12 cellular contexts compared by ENCODE assay signal in the genomic region with DNA sequence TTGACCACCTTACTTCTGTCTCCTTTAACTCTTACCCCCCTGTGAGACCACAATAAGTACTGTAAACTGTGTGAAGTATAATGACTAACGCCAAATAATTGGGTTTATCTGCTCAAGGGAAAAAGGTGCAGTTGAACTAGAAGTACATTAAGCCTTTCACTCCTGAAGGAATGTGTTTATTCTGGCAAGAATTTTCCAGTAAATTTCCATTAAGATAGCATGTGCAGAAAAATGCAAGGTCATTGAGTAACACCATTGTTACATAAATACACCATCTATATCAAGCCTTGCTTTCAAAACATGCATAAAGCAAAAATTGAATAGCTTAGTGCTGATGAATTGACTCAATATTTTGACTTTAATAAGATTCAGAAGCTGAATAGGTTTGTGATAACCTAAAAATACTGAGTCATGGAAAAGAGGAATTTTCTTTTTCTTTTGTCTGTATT.
DNase-seq lines count a peak whose midpoint lies in the region; ATAC-seq and TF ChIP-seq lines count a peak whose summit lies in the region.
"Had no signal": no experiment of that assay in that cellular context is flagged by ENCODE, and none has a peak within 500 bp of the region (broad histone marks: within the 10 kb centered on the region; RNA-seq: fewer than 3 reads in every experiment).

No MANE protein-coding gene starts in this region.

- H3K9me3 Mint-ChIP-seq in progenitor cell of endocrine pancreas (ENCODE audit: low read depth): no peaks in the 10 kb centered on the region
- no peaks in the 10 kb centered on the region for H3K9me3 Mint-ChIP-seq in type B pancreatic cell
- no peaks in the 10 kb centered on the region for H3K9me3 Mint-ChIP-seq in CD4-positive, alpha-beta T cell
- H3K9me3 Mint-ChIP-seq: activated CD4-positive, alpha-beta T cell treated with anti-CD3 and anti-CD28 coated beads, Interleukin-2, amount 10 ng/mL, durations not matched to agents 24 days and 14 days; activated naive CD4-positive, alpha-beta T cell treated with anti-CD3 and anti-CD28 coated beads, Interleukin-2, amount 10 ng/mL, durations not matched to agents 7 days and 5 days had no signal

- H3K9me3 ChIP-seq in GM23248 (ENCODE audit: low read depth) (no peaks in the 10 kb centered on the region), SJSA1 (replicated peaks) (no peaks in the 10 kb centered on the region), gastroesophageal sphincter (no peaks in the 10 kb centered on the region)
- H3K9me3 ChIP-seq in CD4-positive, alpha-beta T cell (ENCODE audit: control insufficient read depth, low read length): no peaks in the 10 kb centered on the region

- H3K4me2 ChIP-seq in GM23248 (ENCODE audit: unreplicated experiment): peak overlapping the region; percentile 49

- no peak overlapping the region for H3K9ac ChIP-seq in GM23248

- intact Hi-C loops in CD4-positive, alpha-beta T cell (cut with DNase I, micrococcal nuclease): no loop called here

- peaks cover 45% of the 10 kb centered on the region for H3K4me1 Mint-ChIP-seq in progenitor cell of endocrine pancreas (ENCODE audit: low read depth)
- H3K4me1 Mint-ChIP-seq in type B pancreatic cell (ENCODE audit: unreplicated experiment): peaks cover 28% of the 10 kb centered on the region
- no peaks in the 10 kb centered on the region for H3K4me1 Mint-ChIP-seq in CD4-positive, alpha-beta T cell (ENCODE audit: low read depth)

- H3F3A ChIP-seq in GM23248 (ENCODE audit: insufficient read depth): peaks cover 33% of the 10 kb centered on the region

- WGBS in GM23248 (ENCODE audit: low coverage in 1 of 2, low lambda C conversion rate in 2 of 2, missing lambda C conversion rate in 2 of 2), 2 experiments: 50 to 72% methylated on average over 1 of the region's 1 CpG
- WGBS in gastroesophageal sphincter (ENCODE audit: low coverage in 1 of 2), 2 donors: 29 to 55% methylated on average over 1 of the region's 1 CpG

- no peak for ATAC-seq in CD4-positive, alpha-beta T cell (ENCODE audit: poor library complexity)
- ATAC-seq in gastroesophageal sphincter: no peak
- no peak for ATAC-seq in HG03442 (IDR thresholded peaks at IDR 0.05; ENCODE audit: unreplicated experiment)

- H3K4me3 ChIP-seq in GM23248 (peak overlapping the region; percentile 13), SJSA1 (no peak overlapping the region), fibroblast of mammary gland (ENCODE audit: control insufficient read depth, low read depth, low read length) (no peak overlapping the region), gastroesophageal sphincter (no peak overlapping the region)

- CTCF ChIA-PET in CD4-positive, alpha-beta T cell (lab: Charles Lee): no interaction called here

- in situ Hi-C loops in GM23248 (cut with MboI): no loop called here

- H3K9me2 ChIP-seq in GM23248 (ENCODE audit: insufficient read depth): no peaks in the 10 kb centered on the region

- TF ChIP-seq POLR2A in gastroesophageal sphincter (IDR thresholded peaks at IDR 0.05): no peak

- H3K4me3 Mint-ChIP-seq in progenitor cell of endocrine pancreas (ENCODE audit: low read depth) (no peak overlapping the region), type B pancreatic cell (no peak overlapping the region)
- no peak overlapping the region for H3K4me3 Mint-ChIP-seq in CD4-positive, alpha-beta T cell
- H3K4me3 Mint-ChIP-seq: activated CD4-positive, alpha-beta T cell treated with anti-CD3 and anti-CD28 coated beads, Interleukin-2, amount 10 ng/mL, durations not matched to agents 24 days and 14 days; activated naive CD4-positive, alpha-beta T cell treated with anti-CD3 and anti-CD28 coated beads, Interleukin-2, amount 10 ng/mL, durations not matched to agents 7 days and 5 days had no signal

- TF ChIP-seq CTCF in fibroblast of mammary gland (conservative IDR thresholded peaks at IDR 0.05; ENCODE audit: control insufficient read depth, insufficient read depth, low read depth, low read length) (no peak), progenitor cell of endocrine pancreas (IDR thresholded peaks at IDR 0.05; ENCODE audit: unreplicated experiment) (no peak), type B pancreatic cell (conservative IDR thresholded peaks at IDR 0.05) (no peak), gastroesophageal sphincter (IDR thresholded peaks at IDR 0.05) (no peak)
- TF ChIP-seq CTCF in CD4-positive, alpha-beta T cell (IDR thresholded peaks at IDR 0.05): no peak

- H3K36me3 ChIP-seq in GM23248 (ENCODE audit: low read depth) (peaks cover 7% of the 10 kb centered on the region; the same call in 1 of the 2 replicates), SJSA1 (0 out of 2 replicates have a peak, but pooled peaks cover 4% of the 10 kb centered on the region), gastroesophageal sphincter (no peaks in the 10 kb centered on the region)

- H3K27ac ChIP-seq in GM23248 (peak overlapping the region; percentile 29), SJSA1 (peak overlapping the region; percentile 63), gastroesophageal sphincter (peak overlapping the region in 1 of 4 donors; percentile 21)
- H3K27ac ChIP-seq in CD4-positive, alpha-beta T cell (ENCODE audit: low read depth, low read length): no peak overlapping the region
- H3K27ac ChIP-seq: HL-60 had no signal

- H4K20me1 ChIP-seq in GM23248 (ENCODE audit: insufficient read depth): no peaks in the 10 kb centered on the region

- TF ChIP-seq EP300 in gastroesophageal sphincter (IDR thresholded peaks at IDR 0.05): no peak

- H3K27ac Mint-ChIP-seq in progenitor cell of endocrine pancreas (peak overlapping the region; percentile 81), type B pancreatic cell (no peak overlapping the region)
- H3K27ac Mint-ChIP-seq in CD4-positive, alpha-beta T cell: no peak overlapping the region
- H3K27ac Mint-ChIP-seq: activated CD4-positive, alpha-beta T cell treated with anti-CD3 and anti-CD28 coated beads, Interleukin-2, amount 10 ng/mL, durations not matched to agents 24 days and 14 days; activated naive CD4-positive, alpha-beta T cell treated with anti-CD3 and anti-CD28 coated beads, Interleukin-2, amount 10 ng/mL, durations not matched to agents 7 days and 5 days had no signal

- H3K4me1 ChIP-seq in GM23248 (ENCODE audit: insufficient read depth) (peaks cover 51% of the 10 kb centered on the region), SJSA1 (replicated peaks) (peaks cover 51% of the 10 kb centered on the region), gastroesophageal sphincter (peaks cover 0 to 19% (median 0%) of the 10 kb centered on the region in 3 donors)

- H3K27me3 Mint-ChIP-seq in progenitor cell of endocrine pancreas: no peaks in the 10 kb centered on the region
- no peaks in the 10 kb centered on the region for H3K27me3 Mint-ChIP-seq in type B pancreatic cell
- no peaks in the 10 kb centered on the region for H3K27me3 Mint-ChIP-seq in CD4-positive, alpha-beta T cell
- H3K27me3 Mint-ChIP-seq: activated naive CD4-positive, alpha-beta T cell treated with anti-CD3 and anti-CD28 coated beads, Interleukin-2, amount 10 ng/mL, durations not matched to agents 7 days and 5 days had no signal

- H3K36me3 Mint-ChIP-seq in progenitor cell of endocrine pancreas (ENCODE audit: insufficient read depth) (peaks cover 5% of the 10 kb centered on the region), type B pancreatic cell (no peaks in the 10 kb centered on the region)
- no peaks in the 10 kb centered on the region for H3K36me3 Mint-ChIP-seq in CD4-positive, alpha-beta T cell (ENCODE audit: low read depth)

- H3K27me3 ChIP-seq in GM23248 (replicated peaks; ENCODE audit: insufficient read depth): no peaks in the 10 kb centered on the region
- H3K27me3 ChIP-seq in SJSA1 (replicated peaks): no peaks in the 10 kb centered on the region
- H3K27me3 ChIP-seq in CD4-positive, alpha-beta T cell (ENCODE audit: control insufficient read depth, insufficient read depth, low read length): no peaks in the 10 kb centered on the region
- no peaks in the 10 kb centered on the region for H3K27me3 ChIP-seq in gastroesophageal sphincter

- DNase-seq in GM23248: peak; percentile 52
- DNase-seq in SJSA1 (ENCODE audit: low read depth in 1 of 2, low spot score in 2 of 2): peak in 1 of 2 experiments; percentile 68
- DNase-seq in fibroblast of mammary gland (ENCODE audit: low read depth): peak; percentile 45
- DNase-seq in progenitor cell of endocrine pancreas (ENCODE audit: low spot score, unreplicated experiment): no peak
- no peak for DNase-seq in type B pancreatic cell (ENCODE audit: extremely low spot score, unreplicated experiment)
- DNase-seq in CD4-positive, alpha-beta T cell: no peak
- DNase-seq: activated CD4-positive, alpha-beta T cell treated with anti-CD3 and anti-CD28 coated beads, Interleukin-2, amount 10 ng/mL, durations not matched to agents 24 days and 14 days; activated naive CD4-positive, alpha-beta T cell treated with anti-CD3 and anti-CD28 coated beads, Interleukin-2, amount 10 ng/mL, durations not matched to agents 7 days and 5 days; SHP77 had no signal

- POLR2A ChIA-PET in CD4-positive, alpha-beta T cell (lab: Charles Lee): no interaction called here

- H2AFZ ChIP-seq in GM23248: no peak overlapping the region

- H3K79me2 ChIP-seq in GM23248 (ENCODE audit: insufficient read depth): peaks cover 39% of the 10 kb centered on the region

Comparison
In these comparisons a context has a peak if more than half of its experiments do, and no peak if none do; other contexts are left out.
1. DNase-seq: peak in GM23248 (single experiment) and fibroblast of mammary gland (single experiment); none in progenitor cell of endocrine pancreas (single experiment), type B pancreatic cell (single experiment) and CD4-positive, alpha-beta T cell (0 of 10).